1 cellular context compared by ENCODE assay signal in genomic region chr19:48364564-48365363, GRCh38.
TF ChIP-seq lines count a peak whose summit lies in the region.

No MANE protein-coding gene starts in this region.

TF ChIP-seq in HEK293, 187 proteins besides CTCF, POLR2A, EP300 and RAD21 (continued from another document):
- no peak for TF ChIP-seq OSR2 (tag by site-specific recombination; IDR thresholded peaks at IDR 0.05)
- 0 out of 2 replicates have a peak, but pooled peaks have one; percentile 22 for TF ChIP-seq REPIN1 (tag by site-specific recombination; IDR thresholded peaks at IDR 0.05; ENCODE audit: low read depth)
- 0 out of 2 replicates have a peak, but pooled peaks have one; percentile 7 for TF ChIP-seq ZNF629 (tag by site-specific recombination; IDR thresholded peaks at IDR 0.05)
- peak; percentile 37; the same call in 1 of the 2 replicates for TF ChIP-seq ZNF341 (tag by site-specific recombination; IDR thresholded peaks at IDR 0.05; ENCODE audit: low read depth)
- TF ChIP-seq ZNF843 (tag by site-specific recombination; IDR thresholded peaks at IDR 0.05), result 0 out of 2 replicates have a peak, but pooled peaks have one; percentile 5
- 0 out of 2 replicates have a peak, but pooled peaks have one; percentile 26 for TF ChIP-seq ZNF248 (tag by site-specific recombination; IDR thresholded peaks at IDR 0.05)
